ENCODE assay signal across 18 cellular contexts in the genomic region with DNA sequence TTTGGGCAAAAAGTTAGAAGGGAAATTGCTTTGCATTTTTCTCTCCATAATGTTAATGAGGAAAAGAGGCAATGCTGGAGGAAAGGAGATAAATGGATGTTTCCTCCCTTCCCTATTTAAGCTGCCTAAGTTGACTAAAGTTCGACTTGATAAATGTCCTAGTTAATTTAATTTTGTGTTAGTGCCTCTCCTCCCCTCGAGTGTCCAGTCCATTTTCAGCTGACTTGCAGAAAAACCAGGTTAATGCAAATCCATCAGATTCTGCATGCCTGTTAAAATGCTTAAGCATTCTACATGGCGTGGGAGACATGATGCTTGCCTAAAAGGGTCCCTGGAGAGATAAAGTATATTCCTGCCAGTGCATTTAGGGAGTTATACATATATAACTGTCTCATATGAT.
"Had no signal": no experiment of that assay in that cellular context is flagged by ENCODE, and none has a peak within 500 bp of the region (broad histone marks: within the 10 kb centered on the region; RNA-seq: fewer than 3 reads in every experiment).

No MANE protein-coding gene starts in this region.

- H3K27me3 Mint-ChIP-seq: activated CD4-positive, alpha-beta T cell treated with anti-CD3 and anti-CD28 coated beads, Interleukin-2, amount 10 ng/mL, durations not matched to agents 7 days and 5 days; dendritic cell treated with granulocyte-macrophage colony-stimulating factor and Interleukin-4, amounts not matched to agents 40 ng/mL and 50 ng/mL, for 4 days; memory B cell; stimulated activated naive B cell treated with anti-CD40 and anti-IgM and Interleukin-4, amounts not matched to agents 10 μg/mL and 1 μg/mL and 100 μg/mL, for 72 hours; T-helper 17 cell had no signal

- H3K27ac Mint-ChIP-seq: activated CD4-positive, alpha-beta T cell treated with anti-CD3 and anti-CD28 coated beads, Interleukin-2, amount 10 ng/mL, durations not matched to agents 7 days and 5 days; activated naive CD4-positive, alpha-beta T cell treated with anti-CD3 and anti-CD28 coated beads, Interleukin-2, amount 50 U/mL, for 72 hours; activated T-cell treated with anti-CD3 and anti-CD28 coated beads, Interleukin-2, amount 50 U/mL, for 72 hours; dendritic cell treated with granulocyte-macrophage colony-stimulating factor and Interleukin-4, amounts not matched to agents 40 ng/mL and 50 ng/mL, for 4 days; memory B cell; stimulated activated naive B cell treated with anti-CD40 and anti-IgM and Interleukin-4, amounts not matched to agents 10 μg/mL and 1 μg/mL and 100 μg/mL, for 72 hours; T-helper 17 cell had no signal

- H3K9me3 Mint-ChIP-seq: activated CD4-positive, alpha-beta T cell treated with anti-CD3 and anti-CD28 coated beads, Interleukin-2, amount 10 ng/mL, durations not matched to agents 7 days and 5 days; activated naive CD4-positive, alpha-beta T cell treated with anti-CD3 and anti-CD28 coated beads, Interleukin-2, amount 50 U/mL, for 72 hours; activated T-cell treated with anti-CD3 and anti-CD28 coated beads, Interleukin-2, amount 50 U/mL, for 72 hours; dendritic cell treated with granulocyte-macrophage colony-stimulating factor and Interleukin-4, amounts not matched to agents 40 ng/mL and 50 ng/mL, for 4 days; memory B cell; neural crest cell; stimulated activated naive B cell treated with anti-CD40 and anti-IgM and Interleukin-4, amounts not matched to agents 10 μg/mL and 1 μg/mL and 100 μg/mL, for 72 hours had no signal

- H3K9me3 ChIP-seq: esophagus muscularis mucosa, heart right ventricle, thoracic aorta had no signal

- H3K27ac ChIP-seq: cardiac muscle cell, esophagus muscularis mucosa, heart right ventricle, thoracic aorta had no signal

- H3K4me3 ChIP-seq: cardiac muscle cell, esophagus muscularis mucosa, heart right ventricle, thoracic aorta had no signal

- H3K36me3 ChIP-seq: cardiac muscle cell, esophagus muscularis mucosa, thoracic aorta had no signal

- H3K27me3 ChIP-seq: cardiac muscle cell, esophagus muscularis mucosa, heart right ventricle had no signal

- H3K4me3 Mint-ChIP-seq: activated CD4-positive, alpha-beta T cell treated with anti-CD3 and anti-CD28 coated beads, Interleukin-2, amount 10 ng/mL, durations not matched to agents 7 days and 5 days; activated T-cell treated with anti-CD3 and anti-CD28 coated beads, Interleukin-2, amount 50 U/mL, for 72 hours; dendritic cell treated with granulocyte-macrophage colony-stimulating factor and Interleukin-4, amounts not matched to agents 40 ng/mL and 50 ng/mL, for 4 days; memory B cell; neural crest cell; stimulated activated naive B cell treated with anti-CD40 and anti-IgM and Interleukin-4, amounts not matched to agents 10 μg/mL and 1 μg/mL and 100 μg/mL, for 72 hours; T-helper 17 cell had no signal

- ATAC-seq: activated naive CD4-positive, alpha-beta T cell treated with anti-CD3 and anti-CD28 coated beads, Interleukin-2, amount 50 U/mL, for 72 hours; activated T-cell treated with anti-CD3 and anti-CD28 coated beads, Interleukin-2, amount 50 U/mL, for 72 hours; heart right ventricle; T-helper 17 cell had no signal

- DNase-seq: activated CD4-positive, alpha-beta T cell treated with anti-CD3 and anti-CD28 coated beads, Interleukin-2, amount 10 ng/mL, durations not matched to agents 7 days and 5 days; activated CD4-positive, CD25-positive, alpha-beta regulatory T cell; activated CD8-positive, alpha-beta memory T cell treated with anti-CD3 and anti-CD28 coated beads, Interleukin-2, amount 50 U/mL, for 48 hours; activated effector memory CD4-positive, alpha-beta T cell treated with anti-CD3 and anti-CD28 coated beads, Interleukin-2, amount 50 U/mL, for 16 hours; activated T-cell treated with anti-CD3 and anti-CD28 coated beads, Interleukin-2, amount 50 U/mL, for 72 hours; amniotic stem cell; effector CD8-positive, alpha-beta T cell; heart right ventricle; retina; stimulated activated naive B cell treated with anti-CD40 and anti-IgM and Interleukin-4, amounts not matched to agents 10 μg/mL and 1 μg/mL and 100 μg/mL, for 72 hours; T-helper 17 cell had no signal

- H3K36me3 Mint-ChIP-seq: memory B cell had no signal
